In the genomic region with DNA sequence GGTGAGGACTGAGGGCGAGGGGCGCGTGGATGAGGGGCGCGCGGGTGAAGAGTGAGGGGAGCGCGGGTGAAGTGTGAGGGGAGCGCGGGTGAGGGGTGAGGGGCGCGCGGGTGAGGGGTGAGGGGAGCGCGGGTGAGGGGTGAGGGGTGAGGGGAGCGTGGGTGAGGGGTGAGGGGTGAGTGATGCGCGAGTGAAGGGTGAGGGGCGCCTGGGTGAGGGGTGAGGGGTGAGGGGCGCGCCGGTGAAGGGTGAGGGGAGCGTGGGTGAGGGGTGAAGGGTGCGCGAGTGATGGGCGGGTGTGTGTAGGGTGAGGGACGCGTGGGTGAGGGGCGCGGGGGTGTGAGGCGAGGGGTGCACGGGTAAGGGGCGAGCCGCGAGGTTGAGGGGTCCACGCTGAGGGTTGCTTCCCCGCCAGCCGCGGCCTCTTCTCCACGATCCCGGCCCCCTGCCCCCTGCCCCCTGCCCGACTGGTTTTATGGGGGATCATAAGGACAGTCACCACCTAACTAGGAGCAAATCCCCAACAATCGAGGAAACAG, we compare ENCODE assay signal across 8 cellular contexts. TPM values are rescaled to one million over a fixed set of nuclear protein-coding genes. Genes with fewer than 3 reads are reported as not detected.
DNase-seq lines count a peak whose midpoint lies in the region; ATAC-seq, FAIRE-seq and TF ChIP-seq lines count a peak whose summit lies in the region.

No MANE protein-coding gene starts in this region.

- intact Hi-C loops in lower lobe of right lung (cut with DNase I) (no loop called here), tibial artery (cut with DNase I; ENCODE audit: low total_unique reads) (loop anchor here (5.0 to 10.0 kb wide), 3 partner anchors 35 to 152 kb away; partner anchors contain the start of genes ADNP2, RBFA and TXNL4A)

- peaks cover 12% of the 10 kb centered on the region for H3K36me3 Mint-ChIP-seq in activated CD4-positive, alpha-beta T cell treated with anti-CD3 and anti-CD28 coated beads, Interleukin-2, amount 10 ng/mL, durations not matched to agents 7 days and 5 days (ENCODE audit: low read depth)

- H3K27me3 Mint-ChIP-seq in activated CD4-positive, alpha-beta T cell treated with anti-CD3 and anti-CD28 coated beads, Interleukin-2, amount 10 ng/mL, durations not matched to agents 7 days and 5 days, result peaks cover 10% of the 10 kb centered on the region

- H3K27ac Mint-ChIP-seq in activated CD4-positive, alpha-beta T cell treated with anti-CD3 and anti-CD28 coated beads, Interleukin-2, amount 10 ng/mL, durations not matched to agents 7 days and 5 days, result no peak overlapping the region

- H3K4me1 Mint-ChIP-seq in activated CD4-positive, alpha-beta T cell treated with anti-CD3 and anti-CD28 coated beads, Interleukin-2, amount 10 ng/mL, durations not matched to agents 7 days and 5 days, result peaks cover 25% of the 10 kb centered on the region

- H3K27me3 ChIP-seq in bronchial epithelial cell (ENCODE audit: control insufficient read depth, insufficient read depth, low read length), result no peaks in the 10 kb centered on the region
- no peaks in the 10 kb centered on the region for H3K27me3 ChIP-seq in lower lobe of right lung (ENCODE audit: low read depth)
- no peaks in the 10 kb centered on the region for H3K27me3 ChIP-seq in tibial artery

- H3K9me3 ChIP-seq in lower lobe of right lung, result no peaks in the 10 kb centered on the region
- no peaks in the 10 kb centered on the region for H3K9me3 ChIP-seq in tibial artery

- H3K4me3 Mint-ChIP-seq in activated CD4-positive, alpha-beta T cell treated with anti-CD3 and anti-CD28 coated beads, Interleukin-2, amount 10 ng/mL, durations not matched to agents 7 days and 5 days, result peak overlapping the region; percentile 27

- H3K9me3 Mint-ChIP-seq in activated CD4-positive, alpha-beta T cell treated with anti-CD3 and anti-CD28 coated beads, Interleukin-2, amount 10 ng/mL, durations not matched to agents 7 days and 5 days, result no peaks in the 10 kb centered on the region

- H3K36me3 ChIP-seq in bronchial epithelial cell (ENCODE audit: control insufficient read depth, insufficient read depth, low read length) (peaks cover 6% of the 10 kb centered on the region), lower lobe of right lung (peaks cover 3% of the 10 kb centered on the region), tibial artery (no peaks in the 10 kb centered on the region)

- FAIRE-seq in bronchial epithelial cell (lab: Jason Lieb, UNC), result no peak

- CTCF ChIA-PET in activated CD4-positive, alpha-beta T cell treated with anti-CD3 and anti-CD28 coated beads, Interleukin-2, amount 10 ng/mL, durations not matched to agents 7 days and 5 days (lab: Charles Lee), result interaction anchor here (1.3 to 3.2 kb wide), 2 partner anchors 10 to 11 kb away, joined by 7 to 13 read pairs; no protein-coding TSS in a partner anchor

- peak overlapping the region; percentile 84 for H3K27ac ChIP-seq in lower lobe of right lung
- H3K27ac ChIP-seq in tibial artery, result peak overlapping the region; percentile 58 to 78

- H3K4me3 ChIP-seq in bronchial epithelial cell (ENCODE audit: low read depth, low read length) (peak overlapping the region; percentile 81), lower lobe of right lung (peak overlapping the region; percentile 89), tibial artery (peak overlapping the region; percentile 83 to 95)

- POLR2A ChIA-PET in activated CD4-positive, alpha-beta T cell treated with anti-CD3 and anti-CD28 coated beads, Interleukin-2, amount 10 ng/mL, durations not matched to agents 7 days and 5 days (lab: Charles Lee), result no interaction called here

- no peak for DNase-seq in activated CD4-positive, alpha-beta T cell treated with anti-CD3 and anti-CD28 coated beads, Interleukin-2, amount 10 ng/mL, durations not matched to agents 7 days and 5 days
- DNase-seq in activated CD4-positive, alpha-beta T cell treated with anti-CD3 and anti-CD28 coated beads, Interleukin-2, amount 50 U/mL, for 48 hours, result no peak
- DNase-seq in bronchial epithelial cell (ENCODE audit: low read depth) (no peak), lower lobe of right lung (peak; percentile 48), tibial artery (peak in 1 of 2 donors; percentile 58), NCI-H2029 treated with DMSO at 0.1 percent for 48 hours (lab: John Stamatoyannopoulos, UW) (no peak), hippocampal formation (lab: John Stamatoyannopoulos, UW) (no peak), NCI-H524 (lab: John Stamatoyannopoulos, UW) (no peak)

- no peak for ATAC-seq in lower lobe of right lung

- H3K4me1 ChIP-seq in lower lobe of right lung, result peaks cover 43% of the 10 kb centered on the region
- H3K4me1 ChIP-seq in tibial artery, result peaks cover 7 to 37% (median 28%) of the 10 kb centered on the region in 4 donors

- no peak for TF ChIP-seq CTCF in bronchial epithelial cell (IDR thresholded peaks at IDR 0.05; ENCODE audit: insufficient read depth, low read length, severe bottlenecking)
- no peak for TF ChIP-seq CTCF in lower lobe of right lung (IDR thresholded peaks at IDR 0.05)
- no peak for TF ChIP-seq CTCF in tibial artery (IDR thresholded peaks at IDR 0.05)

RNA-seq across cellular contexts. Expression of gene SLC66A2, which starts 1.1 kb away (rescaled TPM):
- total RNA-seq in activated CD4-positive, alpha-beta T cell treated with anti-CD3 and anti-CD28 coated beads, Interleukin-2, amount 10 ng/mL, durations not matched to agents 7 days and 5 days, result 10 to 100 TPM; 28.3 to 34.6 TPM
- 60.6 and 69.4 TPM in 2 replicates for total RNA-seq in bronchial epithelial cell
- 54.2 TPM for total RNA-seq in lower lobe of right lung

RNA-seq across cellular contexts. Expression of gene HSBP1L1, which starts 11.9 kb away (rescaled TPM):
- total RNA-seq in activated CD4-positive, alpha-beta T cell treated with anti-CD3 and anti-CD28 coated beads, Interleukin-2, amount 10 ng/mL, durations not matched to agents 7 days and 5 days, result 10 to 100 TPM in 1 of 2 experiments, 1 to 10 TPM in 1; 7.2 to 11.5 TPM
- total RNA-seq in bronchial epithelial cell (28.2 and 28.4 TPM in 2 replicates), lower lobe of right lung (46.6 TPM)

RNA-seq across cellular contexts. Expression of gene TXNL4A, which starts 35.8 kb away (rescaled TPM):
- 100 to 1,000 TPM; 131 TPM for total RNA-seq in activated CD4-positive, alpha-beta T cell treated with anti-CD3 and anti-CD28 coated beads, Interleukin-2, amount 10 ng/mL, durations not matched to agents 7 days and 5 days
- 44.0 and 53.5 TPM in 2 replicates for total RNA-seq in bronchial epithelial cell
- 78.7 TPM for total RNA-seq in lower lobe of right lung
